7 cellular contexts compared by ENCODE assay signal in the genomic region with DNA sequence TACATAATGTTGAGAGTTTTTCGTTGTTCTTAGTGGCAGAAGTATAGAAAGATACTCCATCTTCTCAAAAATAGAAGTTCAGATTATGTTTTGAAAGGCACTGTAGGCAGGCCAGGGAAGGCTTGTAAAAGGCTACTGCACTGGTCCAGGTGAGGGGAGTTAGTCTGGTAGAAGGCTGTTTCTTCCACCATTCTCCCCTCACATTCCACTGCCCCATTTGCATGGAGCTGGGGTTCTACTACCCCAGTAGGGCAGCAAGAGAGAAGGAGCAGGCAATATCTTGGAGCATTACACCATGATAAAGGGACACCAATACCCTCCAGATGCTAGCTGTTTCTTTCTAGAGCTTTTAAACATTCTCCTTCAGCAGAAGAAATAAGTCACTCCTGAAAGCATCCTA.
"Had no signal": no experiment of that assay in that cellular context is flagged by ENCODE, and none has a peak within 500 bp of the region (broad histone marks: within the 10 kb centered on the region; RNA-seq: fewer than 3 reads in every experiment).

No MANE protein-coding gene starts in this region.

- H3K27ac Mint-ChIP-seq: IgD-negative memory B cell had no signal

- H3K9me3 Mint-ChIP-seq: IgD-negative memory B cell had no signal

- H3K27ac ChIP-seq: HL-60 had no signal

- H3K4me3 ChIP-seq: K562 had no signal

- H3K4me3 Mint-ChIP-seq: IgD-negative memory B cell had no signal

- DNase-seq: IMR-90, KBM-7, KG1 had no signal

- ATAC-seq: HepG2, K562 had no signal
